ENCODE assay signal across 1 cellular context in genomic region chr1:43994794-43995790, GRCh38.
TF ChIP-seq lines count a peak whose summit lies in the region.

No MANE protein-coding gene starts in this region.

TF ChIP-seq in HepG2, 621 proteins besides CTCF, POLR2A, EP300 and RAD21 (continues in another document):
- TF ChIP-seq, protein P1, sequence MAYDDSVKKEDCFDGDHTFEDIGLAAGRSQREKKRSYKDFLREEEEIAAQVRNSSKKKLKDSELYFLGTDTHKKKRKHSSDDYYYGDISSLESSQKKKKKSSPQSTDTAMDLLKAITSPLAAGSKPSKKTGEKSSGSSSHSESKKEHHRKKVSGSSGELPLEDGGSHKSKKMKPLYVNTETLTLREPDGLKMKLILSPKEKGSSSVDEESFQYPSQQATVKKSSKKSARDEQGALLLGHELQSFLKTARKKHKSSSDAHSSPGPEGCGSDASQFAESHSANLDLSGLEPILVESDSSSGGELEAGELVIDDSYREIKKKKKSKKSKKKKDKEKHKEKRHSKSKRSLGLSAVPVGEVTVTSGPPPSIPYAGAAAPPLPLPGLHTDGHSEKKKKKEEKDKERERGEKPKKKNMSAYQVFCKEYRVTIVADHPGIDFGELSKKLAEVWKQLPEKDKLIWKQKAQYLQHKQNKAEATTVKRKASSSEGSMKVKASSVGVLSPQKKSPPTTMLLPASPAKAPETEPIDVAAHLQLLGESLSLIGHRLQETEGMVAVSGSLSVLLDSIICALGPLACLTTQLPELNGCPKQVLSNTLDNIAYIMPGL (CRISPR knock-in tag; IDR thresholded peaks at IDR 0.05; ENCODE audit: borderline replicate concordance in 1 of 2, low read depth in 1 of 2), result peak in 1 of 2 experiments; percentile 55; a peak in 1 of 4 replicates
- TF ChIP-seq ZNF629 (CRISPR knock-in tag; conservative IDR thresholded peaks at IDR 0.05) (no peak), ZNF615 (CRISPR knock-in tag; IDR thresholded peaks at IDR 0.05; ENCODE audit: borderline replicate concordance) (no peak), TCF7 (IDR thresholded peaks at IDR 0.05; ENCODE audit: low read depth) (no peak), TEAD3 (CRISPR knock-in tag; optimal IDR thresholded peaks at IDR 0.05; ENCODE audit: borderline replicate concordance) (peak; percentile 36), MBD4 (IDR thresholded peaks at IDR 0.05; ENCODE audit: borderline replicate concordance, low read length) (no peak), ARNT2 (CRISPR knock-in tag; IDR thresholded peaks at IDR 0.05; ENCODE audit: low read depth) (no peak), ZNF569 (CRISPR knock-in tag; IDR thresholded peaks at IDR 0.05; ENCODE audit: borderline replicate concordance) (no peak), SP1 (IDR thresholded peaks at IDR 0.05) (no peak), SP1 (CRISPR knock-in tag; IDR thresholded peaks at IDR 0.05) (no peak), SIX1 (CRISPR knock-in tag; IDR thresholded peaks at IDR 0.05; ENCODE audit: borderline replicate concordance) (no peak), AKAP8 (CRISPR knock-in tag; IDR thresholded peaks at IDR 0.05) (no peak), TAF15 (IDR thresholded peaks at IDR 0.05; ENCODE audit: low read depth, low read length, poor library complexity, severe bottlenecking) (no peak), KDM6A (CRISPR knock-in tag; IDR thresholded peaks at IDR 0.05; ENCODE audit: low read depth) (no peak), ZNF687 (CRISPR knock-in tag; IDR thresholded peaks at IDR 0.05) (peak; percentile 50), PLSCR1 (CRISPR knock-in tag; IDR thresholded peaks at IDR 0.05; ENCODE audit: borderline replicate concordance) (no peak), KDM4B (CRISPR knock-in tag; IDR thresholded peaks at IDR 0.05) (no peak), ATF7 (IDR thresholded peaks at IDR 0.05) (no peak), ATF7 (CRISPR knock-in tag; IDR thresholded peaks at IDR 0.05) (no peak), ZNF234 (CRISPR knock-in tag; conservative IDR thresholded peaks at IDR 0.05) (no peak), ZXDC (CRISPR knock-in tag; IDR thresholded peaks at IDR 0.05) (no peak), ZNF724P (CRISPR knock-in tag; IDR thresholded peaks at IDR 0.05; ENCODE audit: borderline replicate concordance) (no peak), MEF2D (CRISPR knock-in tag; IDR thresholded peaks at IDR 0.05) (no peak), ZNF678 (CRISPR knock-in tag; IDR thresholded peaks at IDR 0.05) (no peak), ZNF136 (CRISPR knock-in tag; IDR thresholded peaks at IDR 0.05; ENCODE audit: low read depth) (no peak), IKZF4 (CRISPR knock-in tag; IDR thresholded peaks at IDR 0.05; ENCODE audit: borderline replicate concordance, low read depth, not compliant biosample characterization) (no peak), ARHGAP35 (CRISPR knock-in tag; IDR thresholded peaks at IDR 0.05; ENCODE audit: borderline replicate concordance) (no peak), ZNF776 (CRISPR knock-in tag; IDR thresholded peaks at IDR 0.05) (no peak), HIVEP1 (CRISPR knock-in tag; IDR thresholded peaks at IDR 0.05) (no peak), ZNF83 (CRISPR knock-in tag; IDR thresholded peaks at IDR 0.05; ENCODE audit: borderline replicate concordance) (no peak), ZNF850 (CRISPR knock-in tag; conservative IDR thresholded peaks at IDR 0.05) (no peak), JARID2 (CRISPR knock-in tag; IDR thresholded peaks at IDR 0.05; ENCODE audit: insufficient replicate concordance) (no peak), HOXA5 (CRISPR knock-in tag; IDR thresholded peaks at IDR 0.05) (no peak), KLF6 (CRISPR knock-in tag; IDR thresholded peaks at IDR 0.05) (no peak), NFKB2 (CRISPR knock-in tag; IDR thresholded peaks at IDR 0.05; ENCODE audit: borderline replicate concordance) (no peak), AGO2 (optimal IDR thresholded peaks at IDR 0.05; ENCODE audit: low read depth, low read length) (no peak), ZFP62 (CRISPR knock-in tag; IDR thresholded peaks at IDR 0.05) (no peak), FOXJ3 (CRISPR knock-in tag; IDR thresholded peaks at IDR 0.05; ENCODE audit: borderline replicate concordance) (no peak), ISL2 (CRISPR knock-in tag; IDR thresholded peaks at IDR 0.05) (no peak), ZNF260 (CRISPR knock-in tag; IDR thresholded peaks at IDR 0.05; ENCODE audit: borderline replicate concordance, low read depth) (no peak), ETV6 (CRISPR knock-in tag; conservative IDR thresholded peaks at IDR 0.05) (no peak), AGO1 (IDR thresholded peaks at IDR 0.05; ENCODE audit: low read depth, low read length, poor library complexity, severe bottlenecking) (peak; percentile 53), NFE2L1 (CRISPR knock-in tag; IDR thresholded peaks at IDR 0.05; ENCODE audit: borderline replicate concordance) (no peak), ZNF432 (CRISPR knock-in tag; IDR thresholded peaks at IDR 0.05; ENCODE audit: borderline replicate concordance) (no peak), SAP130 (CRISPR knock-in tag; IDR thresholded peaks at IDR 0.05; ENCODE audit: low read depth) (peak; percentile 55; the same call in 1 of the 2 replicates)
- TF ChIP-seq, protein P2, sequence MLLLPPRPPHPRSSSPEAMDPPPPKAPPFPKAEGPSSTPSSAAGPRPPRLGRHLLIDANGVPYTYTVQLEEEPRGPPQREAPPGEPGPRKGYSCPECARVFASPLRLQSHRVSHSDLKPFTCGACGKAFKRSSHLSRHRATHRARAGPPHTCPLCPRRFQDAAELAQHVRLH (CRISPR knock-in tag; IDR thresholded peaks at IDR 0.05; ENCODE audit: borderline replicate concordance, low read depth), result 0 out of 2 replicates have a peak, but pooled peaks have one; percentile 20
- TF ChIP-seq, protein P3, sequence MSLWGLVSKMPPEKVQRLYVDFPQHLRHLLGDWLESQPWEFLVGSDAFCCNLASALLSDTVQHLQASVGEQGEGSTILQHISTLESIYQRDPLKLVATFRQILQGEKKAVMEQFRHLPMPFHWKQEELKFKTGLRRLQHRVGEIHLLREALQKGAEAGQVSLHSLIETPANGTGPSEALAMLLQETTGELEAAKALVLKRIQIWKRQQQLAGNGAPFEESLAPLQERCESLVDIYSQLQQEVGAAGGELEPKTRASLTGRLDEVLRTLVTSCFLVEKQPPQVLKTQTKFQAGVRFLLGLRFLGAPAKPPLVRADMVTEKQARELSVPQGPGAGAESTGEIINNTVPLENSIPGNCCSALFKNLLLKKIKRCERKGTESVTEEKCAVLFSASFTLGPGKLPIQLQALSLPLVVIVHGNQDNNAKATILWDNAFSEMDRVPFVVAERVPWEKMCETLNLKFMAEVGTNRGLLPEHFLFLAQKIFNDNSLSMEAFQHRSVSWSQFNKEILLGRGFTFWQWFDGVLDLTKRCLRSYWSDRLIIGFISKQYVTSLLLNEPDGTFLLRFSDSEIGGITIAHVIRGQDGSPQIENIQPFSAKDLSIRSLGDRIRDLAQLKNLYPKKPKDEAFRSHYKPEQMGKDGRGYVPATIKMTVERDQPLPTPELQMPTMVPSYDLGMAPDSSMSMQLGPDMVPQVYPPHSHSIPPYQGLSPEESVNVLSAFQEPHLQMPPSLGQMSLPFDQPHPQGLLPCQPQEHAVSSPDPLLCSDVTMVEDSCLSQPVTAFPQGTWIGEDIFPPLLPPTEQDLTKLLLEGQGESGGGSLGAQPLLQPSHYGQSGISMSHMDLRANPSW (CRISPR knock-in tag; IDR thresholded peaks at IDR 0.05; ENCODE audit: borderline replicate concordance), result no peak
- TF ChIP-seq, protein P4, sequence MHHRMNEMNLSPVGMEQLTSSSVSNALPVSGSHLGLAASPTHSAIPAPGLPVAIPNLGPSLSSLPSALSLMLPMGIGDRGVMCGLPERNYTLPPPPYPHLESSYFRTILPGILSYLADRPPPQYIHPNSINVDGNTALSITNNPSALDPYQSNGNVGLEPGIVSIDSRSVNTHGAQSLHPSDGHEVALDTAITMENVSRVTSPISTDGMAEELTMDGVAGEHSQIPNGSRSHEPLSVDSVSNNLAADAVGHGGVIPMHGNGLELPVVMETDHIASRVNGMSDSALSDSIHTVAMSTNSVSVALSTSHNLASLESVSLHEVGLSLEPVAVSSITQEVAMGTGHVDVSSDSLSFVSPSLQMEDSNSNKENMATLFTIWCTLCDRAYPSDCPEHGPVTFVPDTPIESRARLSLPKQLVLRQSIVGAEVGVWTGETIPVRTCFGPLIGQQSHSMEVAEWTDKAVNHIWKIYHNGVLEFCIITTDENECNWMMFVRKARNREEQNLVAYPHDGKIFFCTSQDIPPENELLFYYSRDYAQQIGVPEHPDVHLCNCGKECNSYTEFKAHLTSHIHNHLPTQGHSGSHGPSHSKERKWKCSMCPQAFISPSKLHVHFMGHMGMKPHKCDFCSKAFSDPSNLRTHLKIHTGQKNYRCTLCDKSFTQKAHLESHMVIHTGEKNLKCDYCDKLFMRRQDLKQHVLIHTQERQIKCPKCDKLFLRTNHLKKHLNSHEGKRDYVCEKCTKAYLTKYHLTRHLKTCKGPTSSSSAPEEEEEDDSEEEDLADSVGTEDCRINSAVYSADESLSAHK (CRISPR knock-in tag; IDR thresholded peaks at IDR 0.05; ENCODE audit: borderline replicate concordance), result no peak
- TF ChIP-seq, protein P5, sequence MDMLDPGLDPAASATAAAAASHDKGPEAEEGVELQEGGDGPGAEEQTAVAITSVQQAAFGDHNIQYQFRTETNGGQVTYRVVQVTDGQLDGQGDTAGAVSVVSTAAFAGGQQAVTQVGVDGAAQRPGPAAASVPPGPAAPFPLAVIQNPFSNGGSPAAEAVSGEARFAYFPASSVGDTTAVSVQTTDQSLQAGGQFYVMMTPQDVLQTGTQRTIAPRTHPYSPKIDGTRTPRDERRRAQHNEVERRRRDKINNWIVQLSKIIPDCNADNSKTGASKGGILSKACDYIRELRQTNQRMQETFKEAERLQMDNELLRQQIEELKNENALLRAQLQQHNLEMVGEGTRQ (IDR thresholded peaks at IDR 0.05; ENCODE audit: low read depth, low read length), result no peak
- TF ChIP-seq, protein P5 (CRISPR knock-in tag; IDR thresholded peaks at IDR 0.05; ENCODE audit: borderline replicate concordance), result no peak
- TF ChIP-seq, protein P6, sequence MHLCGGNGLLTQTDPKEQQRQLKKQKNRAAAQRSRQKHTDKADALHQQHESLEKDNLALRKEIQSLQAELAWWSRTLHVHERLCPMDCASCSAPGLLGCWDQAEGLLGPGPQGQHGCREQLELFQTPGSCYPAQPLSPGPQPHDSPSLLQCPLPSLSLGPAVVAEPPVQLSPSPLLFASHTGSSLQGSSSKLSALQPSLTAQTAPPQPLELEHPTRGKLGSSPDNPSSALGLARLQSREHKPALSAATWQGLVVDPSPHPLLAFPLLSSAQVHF (CRISPR knock-in tag; IDR thresholded peaks at IDR 0.05), result no peak
